ENCODE assay signal across 1 cellular context in the genomic region with DNA sequence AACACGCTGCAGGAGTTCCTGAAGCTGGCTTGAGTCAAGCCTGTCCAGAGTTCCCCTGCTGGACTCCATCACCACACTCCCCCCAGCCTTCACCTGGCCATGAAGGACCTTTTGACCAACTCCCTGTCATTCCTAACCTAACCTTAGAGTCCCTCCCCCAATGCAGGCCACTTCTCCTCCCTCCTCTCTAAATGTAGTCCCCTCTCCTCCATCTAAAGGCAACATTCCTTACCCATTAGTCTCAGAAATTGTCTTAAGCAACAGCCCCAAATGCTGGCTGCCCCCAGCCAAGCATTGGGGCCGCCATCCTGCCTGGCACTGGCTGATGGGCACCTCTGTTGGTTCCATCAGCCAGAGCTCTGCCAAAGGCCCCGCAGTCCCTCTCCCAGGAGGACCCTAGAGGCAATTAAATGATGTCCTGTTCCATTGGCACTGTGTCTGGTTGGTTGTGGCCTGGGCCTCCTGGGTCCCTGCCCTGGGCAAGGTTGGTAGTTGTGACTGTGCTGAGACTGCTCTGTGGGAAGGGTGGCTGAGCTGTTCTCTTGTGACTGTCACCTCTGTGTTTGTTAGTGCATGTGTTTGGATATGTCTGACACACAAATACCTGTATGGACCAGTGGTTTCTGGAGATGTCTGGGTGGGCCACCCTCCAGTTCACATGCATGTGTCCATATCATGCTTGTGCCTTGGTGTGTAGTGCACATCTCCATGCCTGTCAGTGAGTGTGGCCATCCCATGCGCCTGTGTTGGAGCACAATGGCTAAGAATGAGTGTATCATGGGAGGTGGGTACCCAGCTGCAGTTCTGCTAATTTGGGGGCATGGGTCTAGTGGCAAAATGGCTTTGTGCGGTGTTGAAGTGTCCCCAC.
TF ChIP-seq lines count a peak whose summit lies in the region.

No MANE protein-coding gene starts in this region.

TF ChIP-seq in H1, 55 proteins besides CTCF, POLR2A, EP300 and RAD21:
- TF ChIP-seq, protein P1, sequence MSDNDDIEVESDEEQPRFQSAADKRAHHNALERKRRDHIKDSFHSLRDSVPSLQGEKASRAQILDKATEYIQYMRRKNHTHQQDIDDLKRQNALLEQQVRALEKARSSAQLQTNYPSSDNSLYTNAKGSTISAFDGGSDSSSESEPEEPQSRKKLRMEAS (IDR thresholded peaks at IDR 0.05): 0 out of 2 replicates have a peak, but pooled peaks have one; percentile 5
- TF ChIP-seq BACH1 (IDR thresholded peaks at IDR 0.05; ENCODE audit: low read length): no peak
